In genomic region chr17:50631195-50631907, GRCh38 we compare ENCODE assay signal across 2 cellular contexts.
TF ChIP-seq lines count a peak whose summit lies in the region.

No MANE protein-coding gene starts in this region.

TF ChIP-seq in HepG2, 621 proteins besides CTCF, POLR2A, EP300 and RAD21:
- TF ChIP-seq GLI4 (CRISPR knock-in tag; IDR thresholded peaks at IDR 0.05; ENCODE audit: borderline replicate concordance): no peak
- TF ChIP-seq IRF2 (CRISPR knock-in tag; IDR thresholded peaks at IDR 0.05): no peak
- TF ChIP-seq SP4 (CRISPR knock-in tag; IDR thresholded peaks at IDR 0.05): no peak
- no peak for TF ChIP-seq NFYB (CRISPR knock-in tag; IDR thresholded peaks at IDR 0.05)
- no peak for TF ChIP-seq ATM (IDR thresholded peaks at IDR 0.05; ENCODE audit: borderline replicate concordance)
- no peak for TF ChIP-seq SKI (IDR thresholded peaks at IDR 0.05; ENCODE audit: partially characterized antibody)
- TF ChIP-seq CEBPG (CRISPR knock-in tag; IDR thresholded peaks at IDR 0.05): no peak
- no peak for TF ChIP-seq NONO (IDR thresholded peaks at IDR 0.05)
- no peak for TF ChIP-seq NONO (CRISPR knock-in tag; conservative IDR thresholded peaks at IDR 0.05)
- TF ChIP-seq, protein P1, sequence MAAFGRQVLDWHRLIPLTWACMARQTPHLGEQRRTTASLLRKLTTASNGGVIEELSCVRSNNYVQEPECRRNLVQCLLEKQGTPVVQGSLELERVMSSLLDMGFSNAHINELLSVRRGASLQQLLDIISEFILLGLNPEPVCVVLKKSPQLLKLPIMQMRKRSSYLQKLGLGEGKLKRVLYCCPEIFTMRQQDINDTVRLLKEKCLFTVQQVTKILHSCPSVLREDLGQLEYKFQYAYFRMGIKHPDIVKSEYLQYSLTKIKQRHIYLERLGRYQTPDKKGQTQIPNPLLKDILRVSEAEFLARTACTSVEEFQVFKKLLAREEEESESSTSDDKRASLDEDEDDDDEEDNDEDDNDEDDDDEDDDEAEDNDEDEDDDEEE (CRISPR knock-in tag; IDR thresholded peaks at IDR 0.05): no peak
- TF ChIP-seq HOXD1 (CRISPR knock-in tag; IDR thresholded peaks at IDR 0.05): no peak
- TF ChIP-seq MAFK (conservative IDR thresholded peaks at IDR 0.05 in 1 of 2, IDR thresholded peaks at IDR 0.05 in 1 of 2; ENCODE audit: low read length in 2 of 2): no peak
- TF ChIP-seq ZSCAN22 (CRISPR knock-in tag; IDR thresholded peaks at IDR 0.05): no peak
- no peak for TF ChIP-seq ARHGAP35 (CRISPR knock-in tag; IDR thresholded peaks at IDR 0.05; ENCODE audit: borderline replicate concordance)
- no peak for TF ChIP-seq MED1 (CRISPR knock-in tag; IDR thresholded peaks at IDR 0.05)

TF ChIP-seq in SK-N-SH treated with all-trans-retinoic acid at 6 μM for 48 hours, 23 proteins besides CTCF, POLR2A, EP300 and RAD21:
- TF ChIP-seq ZNF565 (CRISPR knock-in tag; conservative IDR thresholded peaks at IDR 0.05; ENCODE audit: low read depth): no peak
- TF ChIP-seq ZFP3 (CRISPR knock-in tag; IDR thresholded peaks at IDR 0.05): 0 out of 2 replicates have a peak, but pooled peaks have one; percentile 24
